Comparison of ENCODE assay signal across 37 cellular contexts in genomic region chr7:70654146-70654545, GRCh38.
"Had no signal": no experiment of that assay in that cellular context is flagged by ENCODE, and none has a peak within 500 bp of the region (broad histone marks: within the 10 kb centered on the region; RNA-seq: fewer than 3 reads in every experiment).

No MANE protein-coding gene starts in this region.

- FAIRE-seq: astrocyte, bronchial epithelial cell had no signal

- H3K4me1 Mint-ChIP-seq: activated naive CD4-positive, alpha-beta T cell treated with anti-CD3 and anti-CD28 coated beads, Interleukin-2, amount 10 ng/mL, durations not matched to agents 7 days and 5 days; activated naive CD4-positive, alpha-beta T cell treated with anti-CD3 and anti-CD28 coated beads, Interleukin-2, amount 50 U/mL, for 24 hours; activated T-helper 17 cell treated with anti-CD3 and anti-CD28 coated beads, Interleukin-2, amount 50 U/mL, for 72 hours had no signal

- DNase-seq: activated effector memory CD4-positive, alpha-beta T cell treated with anti-CD3 and anti-CD28 coated beads, Interleukin-2, amount 50 U/mL, for 16 hours; activated effector memory CD4-positive, alpha-beta T cell treated with Interleukin-2 at 50 U/mL for 16 hours; activated gamma-delta T cell; activated gamma-delta T cell treated with Interleukin-2 at 50 U/mL for 16 hours; activated naive CD4-positive, alpha-beta T cell; activated naive CD4-positive, alpha-beta T cell treated with anti-CD3 and anti-CD28 coated beads for 36 hours; activated naive CD4-positive, alpha-beta T cell treated with anti-CD3 and anti-CD28 coated beads, Interleukin-2, amount 10 ng/mL, durations not matched to agents 7 days and 5 days; activated naive CD4-positive, alpha-beta T cell treated with anti-CD3 and anti-CD28 coated beads, Interleukin-2, amount 50 U/mL, for 16 hours; activated naive CD4-positive, alpha-beta T cell treated with Interleukin-2 at 50 U/mL for 16 hours; activated naive CD8-positive, alpha-beta T cell treated with anti-CD3 and anti-CD28 coated beads for 36 hours; activated naive CD8-positive, alpha-beta T cell treated with anti-CD3 and anti-CD28 coated beads, Interleukin-2, amount 10 ng/mL, durations not matched to agents 7 days and 5 days; activated naive CD8-positive, alpha-beta T cell treated with anti-CD3 and anti-CD28 coated beads, Interleukin-2, amount 50 U/mL, for 24 hours; activated T-cell treated with anti-CD3 and anti-CD28 coated beads, Interleukin-2, amount 50 U/mL, for 1 hour; activated T-cell treated with anti-CD3 and anti-CD28 coated beads, Interleukin-2, amount 50 U/mL, for 24 hours; activated T-cell treated with anti-CD3 and anti-CD28 coated beads, Interleukin-2, amount 50 U/mL, for 4 hours; activated T-cell treated with anti-CD3 and anti-CD28 coated beads, Interleukin-2, amount 50 U/mL, for 48 hours; activated T-cell treated with anti-CD3 and anti-CD28 coated beads, Interleukin-2, amount 50 U/mL, for 72 hours; amniotic stem cell; aorta; body of pancreas; brain microvascular endothelial cell; central memory CD4-positive, alpha-beta T cell; cerebellar nuclear complex had no signal

- H3K4me1 ChIP-seq: adrenal gland, body of pancreas, breast epithelium had no signal

- H3K4me3 Mint-ChIP-seq: activated naive CD4-positive, alpha-beta T cell treated with anti-CD3 and anti-CD28 coated beads for 36 hours; activated naive CD4-positive, alpha-beta T cell treated with anti-CD3 and anti-CD28 coated beads, Interleukin-2, amount 10 ng/mL, durations not matched to agents 7 days and 5 days; activated naive CD4-positive, alpha-beta T cell treated with anti-CD3 and anti-CD28 coated beads, Interleukin-2, amount 50 U/mL, for 24 hours; activated naive CD8-positive, alpha-beta T cell; activated naive CD8-positive, alpha-beta T cell treated with anti-CD3 and anti-CD28 coated beads for 36 hours; activated naive CD8-positive, alpha-beta T cell treated with anti-CD3 and anti-CD28 coated beads, Interleukin-2, amount 10 ng/mL, durations not matched to agents 7 days and 5 days; activated naive CD8-positive, alpha-beta T cell treated with anti-CD3 and anti-CD28 coated beads, Interleukin-2, amount 50 U/mL, for 24 hours; activated T-cell treated with anti-CD3 and anti-CD28 coated beads, Interleukin-2, amount 50 U/mL, for 24 hours; activated T-cell treated with anti-CD3 and anti-CD28 coated beads, Interleukin-2, amount 50 U/mL, for 4 hours; activated T-cell treated with anti-CD3 and anti-CD28 coated beads, Interleukin-2, amount 50 U/mL, for 72 hours; activated T-helper 1 cell treated with anti-CD3 and anti-CD28 coated beads, Interleukin-12 subunit alpha, Interleukin-12 subunit beta, Interleukin-2, Interleukin-4 antibody, amounts not matched to agents 30 ng/mL and 10 ng/mL and 1 ng/mL, durations not matched to agents 14 hours and 24 hours and 36 hours; activated T-helper 17 cell treated with anti-CD3 and anti-CD28 coated beads, Interleukin-2, amount 50 U/mL, for 72 hours; brain; central memory CD8-positive, alpha-beta T cell had no signal

- H3K36me3 ChIP-seq: adrenal gland, ascending aorta, brain microvascular endothelial cell, breast epithelium, cardiac muscle cell had no signal

- H3K27ac ChIP-seq: adrenal gland, ascending aorta, body of pancreas, brain microvascular endothelial cell, breast epithelium, cardiac muscle cell had no signal

- H3K27me3 ChIP-seq: adrenal gland, ascending aorta, body of pancreas, brain microvascular endothelial cell, breast epithelium, cardiac muscle cell had no signal

- H3K4me3 ChIP-seq: adrenal gland, ascending aorta, body of pancreas, breast epithelium, cardiac muscle cell had no signal

- H3K9me3 ChIP-seq: adrenal gland, ascending aorta, body of pancreas, breast epithelium had no signal

- ATAC-seq: activated naive CD4-positive, alpha-beta T cell treated with anti-CD3 and anti-CD28 coated beads, Interleukin-2, amount 50 U/mL, for 72 hours; activated naive CD8-positive, alpha-beta T cell treated with anti-CD3 and anti-CD28 coated beads, Interleukin-2, amount 50 U/mL, for 24 hours; activated T-cell treated with anti-CD3 and anti-CD28 coated beads, Interleukin-2, amount 50 U/mL, for 4 hours; activated T-cell treated with anti-CD3 and anti-CD28 coated beads, Interleukin-2, amount 50 U/mL, for 72 hours; activated T-helper 17 cell treated with anti-CD3 and anti-CD28 coated beads, Interleukin-2, amount 50 U/mL, for 72 hours; body of pancreas had no signal

- H3K27me3 Mint-ChIP-seq: activated naive CD4-positive, alpha-beta T cell treated with anti-CD3 and anti-CD28 coated beads, Interleukin-2, amount 10 ng/mL, durations not matched to agents 7 days and 5 days; activated naive CD8-positive, alpha-beta T cell; activated naive CD8-positive, alpha-beta T cell treated with anti-CD3 and anti-CD28 coated beads for 36 hours; activated naive CD8-positive, alpha-beta T cell treated with anti-CD3 and anti-CD28 coated beads, Interleukin-2, amount 50 U/mL, for 24 hours; activated T-helper 17 cell treated with anti-CD3 and anti-CD28 coated beads, Interleukin-2, amount 50 U/mL, for 72 hours; brain; central memory CD8-positive, alpha-beta T cell had no signal

- H3K27ac Mint-ChIP-seq: activated naive CD4-positive, alpha-beta T cell treated with anti-CD3 and anti-CD28 coated beads for 36 hours; activated naive CD4-positive, alpha-beta T cell treated with anti-CD3 and anti-CD28 coated beads, Interleukin-2, amount 10 ng/mL, durations not matched to agents 7 days and 5 days; activated naive CD4-positive, alpha-beta T cell treated with anti-CD3 and anti-CD28 coated beads, Interleukin-2, amount 50 U/mL, for 24 hours; activated naive CD4-positive, alpha-beta T cell treated with anti-CD3 and anti-CD28 coated beads, Interleukin-2, amount 50 U/mL, for 72 hours; activated naive CD8-positive, alpha-beta T cell; activated naive CD8-positive, alpha-beta T cell treated with anti-CD3 and anti-CD28 coated beads for 36 hours; activated naive CD8-positive, alpha-beta T cell treated with anti-CD3 and anti-CD28 coated beads, Interleukin-2, amount 10 ng/mL, durations not matched to agents 7 days and 5 days; activated naive CD8-positive, alpha-beta T cell treated with anti-CD3 and anti-CD28 coated beads, Interleukin-2, amount 50 U/mL, for 24 hours; activated T-cell treated with anti-CD3 and anti-CD28 coated beads, Interleukin-2, amount 50 U/mL, for 24 hours; activated T-cell treated with anti-CD3 and anti-CD28 coated beads, Interleukin-2, amount 50 U/mL, for 72 hours; activated T-helper 1 cell treated with anti-CD3 and anti-CD28 coated beads, Interleukin-12 subunit alpha, Interleukin-12 subunit beta, Interleukin-2, Interleukin-4 antibody, amounts not matched to agents 30 ng/mL and 10 ng/mL and 1 ng/mL, durations not matched to agents 14 hours and 24 hours and 36 hours; activated T-helper 17 cell treated with anti-CD3 and anti-CD28 coated beads, Interleukin-2, amount 50 U/mL, for 72 hours; activated T-helper 2 cell treated with anti-CD3 and anti-CD28 coated beads, Interferon-gamma antibody, Interleukin-2, Interleukin-4, amounts not matched to agents 10 μg/mL and 5 μg/mL and 100 μg/mL, durations not matched to agents 14 hours and 24 hours and 36 hours; brain had no signal

- H3K36me3 Mint-ChIP-seq: activated naive CD4-positive, alpha-beta T cell treated with anti-CD3 and anti-CD28 coated beads, Interleukin-2, amount 10 ng/mL, durations not matched to agents 7 days and 5 days; activated naive CD4-positive, alpha-beta T cell treated with anti-CD3 and anti-CD28 coated beads, Interleukin-2, amount 50 U/mL, for 24 hours; activated naive CD8-positive, alpha-beta T cell; activated naive CD8-positive, alpha-beta T cell treated with anti-CD3 and anti-CD28 coated beads for 36 hours had no signal

- H3K9me3 Mint-ChIP-seq: activated naive CD4-positive, alpha-beta T cell treated with anti-CD3 and anti-CD28 coated beads, Interleukin-2, amount 50 U/mL, for 24 hours; activated naive CD8-positive, alpha-beta T cell treated with anti-CD3 and anti-CD28 coated beads, Interleukin-2, amount 50 U/mL, for 24 hours; activated T-helper 17 cell treated with anti-CD3 and anti-CD28 coated beads, Interleukin-2, amount 50 U/mL, for 72 hours; central memory CD8-positive, alpha-beta T cell had no signal
